10 cellular contexts compared by ENCODE assay signal in genomic region chr3:115760722-115761121, GRCh38.
"Had no signal": no experiment of that assay in that cellular context is flagged by ENCODE, and none has a peak within 500 bp of the region (broad histone marks: within the 10 kb centered on the region; RNA-seq: fewer than 3 reads in every experiment).

No MANE protein-coding gene starts in this region.

- H3K4me1 ChIP-seq: prostate gland, right lobe of liver, upper lobe of left lung had no signal

- H3K27me3 ChIP-seq: right lobe of liver, upper lobe of left lung had no signal

- H3K27ac ChIP-seq: coronary artery, prostate gland, right lobe of liver, upper lobe of left lung had no signal

- H3K4me3 ChIP-seq: coronary artery, prostate gland, right lobe of liver, upper lobe of left lung had no signal

- DNase-seq: central memory CD4-positive, alpha-beta T cell; effector CD8-positive, alpha-beta T cell; naive B cell; right lobe of liver; stimulated activated CD4-positive, alpha-beta T cell treated with anti-CD3 and anti-CD28 coated beads, Interleukin-2, amount 100 ng/mL, for 24 hours; stimulated activated naive CD4-positive, alpha-beta T cell; upper lobe of left lung had no signal

- ATAC-seq: activated CD4-positive, CD25-positive, alpha-beta regulatory T cell treated with anti-CD3 and anti-CD28 coated beads, Interleukin-2, amount 50 U/mL, for 24 hours; right lobe of liver had no signal

- H3K36me3 ChIP-seq: prostate gland, right lobe of liver, upper lobe of left lung had no signal

- H3K9me3 ChIP-seq: prostate gland, right lobe of liver, upper lobe of left lung had no signal
